Comparison of ENCODE assay signal across 12 cellular contexts in genomic region chr7:68841004-68841403, GRCh38.
DNase-seq lines count a peak whose midpoint lies in the region; ATAC-seq and TF ChIP-seq lines count a peak whose summit lies in the region.
"Had no signal": no experiment of that assay in that cellular context is flagged by ENCODE, and none has a peak within 500 bp of the region (broad histone marks: within the 10 kb centered on the region; RNA-seq: fewer than 3 reads in every experiment).

No MANE protein-coding gene starts in this region.

- no peaks in the 10 kb centered on the region for H3K36me3 ChIP-seq in gastroesophageal sphincter
- no peaks in the 10 kb centered on the region for H3K36me3 ChIP-seq in suprapubic skin
- H3K36me3 ChIP-seq: BLaER1 treated with 17β-estradiol and CSF1 and Interleukin-3, amounts not matched to agents 10 nM and 100 nM had no signal

- peak; percentile 18 for DNase-seq in AG20443 (ENCODE audit: low spot score)
- peak; percentile 59 for DNase-seq in RPMI8226
- DNase-seq in stromal cell of bone marrow (ENCODE audit: low read depth) = peak; percentile 21
- no peak for DNase-seq in NCI-H146 (lab: John Stamatoyannopoulos, UW)
- DNase-seq in suprapubic skin (ENCODE audit: low spot score in 2 of 2) = no peak
- no peak for DNase-seq in NCI-H2029 (lab: John Stamatoyannopoulos, UW)
- DNase-seq: HFFc6, NCI-H748 treated with DMSO at 0.1 percent for 48 hours, SIG-M5 had no signal

- TF ChIP-seq EP300 in gastroesophageal sphincter (IDR thresholded peaks at IDR 0.05) = no peak
- TF ChIP-seq EP300 in suprapubic skin (IDR thresholded peaks at IDR 0.05) = no peak

- WGBS in gastroesophageal sphincter (ENCODE audit: low coverage in 1 of 2), 2 donors = 5 to 33% methylated on average over 4 to 9 of the region's 9 CpGs
- WGBS in suprapubic skin = 50% methylated on average over 9 of the region's 9 CpGs

- no peak overlapping the region for H3K4me3 ChIP-seq in gastroesophageal sphincter
- H3K4me3 ChIP-seq in suprapubic skin = no peak overlapping the region
- H3K4me3 ChIP-seq: BLaER1 treated with 17β-estradiol and CSF1 and Interleukin-3, amounts not matched to agents 10 nM and 100 nM had no signal

- TF ChIP-seq POLR2A in gastroesophageal sphincter (IDR thresholded peaks at IDR 0.05) (no peak), suprapubic skin (IDR thresholded peaks at IDR 0.05) (no peak)

- peak overlapping the region in 3 of 4 donors; percentile 24 to 58 (median 47) for H3K27ac ChIP-seq in gastroesophageal sphincter
- H3K27ac ChIP-seq in suprapubic skin = no peak overlapping the region
- H3K27ac ChIP-seq: BLaER1 treated with 17β-estradiol and CSF1 and Interleukin-3, amounts not matched to agents 10 nM and 100 nM had no signal

- TF ChIP-seq CTCF in gastroesophageal sphincter (IDR thresholded peaks at IDR 0.05) (no peak), suprapubic skin (IDR thresholded peaks at IDR 0.05) (no peak)

- peaks cover 0 to 17% (median 4%) of the 10 kb centered on the region in 3 donors for H3K4me1 ChIP-seq in gastroesophageal sphincter
- H3K4me1 ChIP-seq in suprapubic skin = no peaks in the 10 kb centered on the region

- H3K27me3 ChIP-seq in gastroesophageal sphincter = no peaks in the 10 kb centered on the region
- H3K27me3 ChIP-seq in suprapubic skin = no peaks in the 10 kb centered on the region
- H3K27me3 ChIP-seq: BLaER1 treated with 17β-estradiol and CSF1 and Interleukin-3, amounts not matched to agents 10 nM and 100 nM had no signal

- no peaks in the 10 kb centered on the region for H3K9me3 ChIP-seq in gastroesophageal sphincter
- H3K9me3 ChIP-seq in suprapubic skin = no peaks in the 10 kb centered on the region

- peak; percentile 78 for ATAC-seq in gastroesophageal sphincter
- ATAC-seq: Panc1 had no signal

Comparison
In these comparisons a context has a peak if more than half of its experiments do, and no peak if none do; other contexts are left out.
1. DNase-seq: peak in AG20443 (single experiment), RPMI8226 (single experiment) and stromal cell of bone marrow (single experiment); none in NCI-H146 (single experiment), suprapubic skin (0 of 2) and NCI-H2029 (single experiment).